Comparison of ENCODE assay signal across 20 cellular contexts in the genomic region with DNA sequence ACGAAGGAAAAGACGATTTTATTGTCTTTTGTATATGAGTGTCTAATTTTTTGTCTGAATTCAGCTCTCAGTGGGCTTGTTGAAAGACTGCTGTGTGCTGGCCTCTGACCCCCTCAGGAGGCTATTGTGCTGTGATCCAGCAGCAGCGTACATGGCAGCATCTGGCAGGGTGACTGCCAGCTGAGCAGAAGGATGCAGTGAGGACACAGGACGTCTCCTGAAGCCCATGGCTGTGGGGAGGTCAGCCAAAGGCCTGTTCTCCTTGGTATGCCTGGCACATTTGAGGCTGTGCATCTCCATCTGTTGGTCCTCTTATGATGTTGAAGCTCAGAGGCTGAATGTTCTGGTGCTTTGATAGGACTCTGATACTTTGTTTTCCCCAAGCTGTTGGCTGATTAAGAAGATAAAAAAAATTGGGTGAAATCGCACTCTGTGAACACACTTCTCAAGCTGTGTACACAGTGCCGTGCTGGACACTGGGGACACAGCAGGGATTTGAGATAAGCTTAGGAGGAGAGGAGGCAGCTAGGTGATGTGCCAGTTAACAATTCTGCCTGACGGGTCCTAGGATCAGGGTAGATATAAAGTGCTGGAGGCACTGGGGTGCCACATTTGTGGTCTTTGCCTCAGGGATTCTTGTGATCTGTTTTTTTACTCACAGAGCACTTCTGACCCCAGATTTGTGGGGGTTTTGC. TPM values are rescaled to one million over a fixed set of nuclear protein-coding genes. Genes with fewer than 3 reads are reported as not detected.
A peak's percentile ranks its signal among the peaks of the same experiment; 100 is the strongest.
DNase-seq lines count a peak whose midpoint lies in the region; ATAC-seq and TF ChIP-seq lines count a peak whose summit lies in the region.
"Had no signal": no experiment of that assay in that cellular context is flagged by ENCODE, and none has a peak within 500 bp of the region (broad histone marks: within the 10 kb centered on the region; RNA-seq: fewer than 3 reads in every experiment).

No MANE protein-coding gene starts in this region.

- H3K27me3 ChIP-seq in esophagus squamous epithelium (no peaks in the 10 kb centered on the region), trophoblast cell (ENCODE audit: insufficient read depth, low read length) (no peaks in the 10 kb centered on the region)
- H3K27me3 ChIP-seq: MG63, upper lobe of left lung had no signal

- H4K12ac ChIP-seq in trophoblast cell (ENCODE audit: low read depth, low read length) = no peak overlapping the region

- no peak overlapping the region for H2AK5ac ChIP-seq in trophoblast cell (ENCODE audit: low read length)

- H3K4me3 Mint-ChIP-seq in T-helper 17 cell (no peak overlapping the region), progenitor cell of endocrine pancreas (ENCODE audit: low read depth) (no peak overlapping the region)
- H3K4me3 Mint-ChIP-seq: activated CD4-positive, alpha-beta T cell treated with anti-CD3 and anti-CD28 coated beads for 36 hours; CD8-positive, alpha-beta memory T cell; GM23338 had no signal

- H3K9me3 ChIP-seq in T-helper 17 cell (ENCODE audit: control insufficient read depth, low read length, poor library complexity, severe bottlenecking) = no peaks in the 10 kb centered on the region
- H3K9me3 ChIP-seq in esophagus squamous epithelium = no peaks in the 10 kb centered on the region
- no peaks in the 10 kb centered on the region for H3K9me3 ChIP-seq in trophoblast cell (ENCODE audit: insufficient read depth, low read depth, low read length)
- H3K9me3 ChIP-seq: MG63, upper lobe of left lung had no signal

- H3K36me3 ChIP-seq in esophagus squamous epithelium (peaks cover 19 to 98% (median 38%) of the 10 kb centered on the region in 3 donors), trophoblast cell (ENCODE audit: control insufficient read depth in 1 of 2, insufficient read depth in 2 of 2, low read length in 2 of 2) (peaks cover 15 to 28% of the 10 kb centered on the region in 2 experiments)

- no peak overlapping the region for H3K4me2 ChIP-seq in trophoblast cell (ENCODE audit: low read length)
- H3K4me2 ChIP-seq: GM23338 had no signal

- H3K79me2 ChIP-seq in trophoblast cell (ENCODE audit: control insufficient read depth, insufficient read depth, low read length, poor library complexity) = no peaks in the 10 kb centered on the region

- no peak overlapping the region for H4K8ac ChIP-seq in trophoblast cell (ENCODE audit: low read depth, low read length)

- H3K27ac Mint-ChIP-seq in T-helper 17 cell (peak overlapping the region; percentile 8), progenitor cell of endocrine pancreas (peak overlapping the region; percentile 11)
- H3K27ac Mint-ChIP-seq: activated CD4-positive, alpha-beta T cell treated with anti-CD3 and anti-CD28 coated beads for 36 hours; GM23338 had no signal

- H4K91ac ChIP-seq in trophoblast cell (ENCODE audit: low read depth, low read length) = no peak overlapping the region

- no peak overlapping the region for H3K9ac ChIP-seq in trophoblast cell (ENCODE audit: low read length)
- H3K9ac ChIP-seq: parathyroid adenoma had no signal

- H2BK5ac ChIP-seq in trophoblast cell (ENCODE audit: low read depth, low read length, poor library complexity) = no peak overlapping the region

- H3K27me3 Mint-ChIP-seq in T-helper 17 cell (no peaks in the 10 kb centered on the region), progenitor cell of endocrine pancreas (no peaks in the 10 kb centered on the region)
- H3K27me3 Mint-ChIP-seq: activated CD4-positive, alpha-beta T cell treated with anti-CD3 and anti-CD28 coated beads for 36 hours had no signal

- H3K36me3 Mint-ChIP-seq in T-helper 17 cell (ENCODE audit: low read depth) = peaks cover 5% of the 10 kb centered on the region
- peaks cover 18% of the 10 kb centered on the region for H3K36me3 Mint-ChIP-seq in progenitor cell of endocrine pancreas (ENCODE audit: insufficient read depth)

- no peak overlapping the region for H2BK12ac ChIP-seq in trophoblast cell (ENCODE audit: low read length)

- no peaks in the 10 kb centered on the region for H3K79me1 ChIP-seq in trophoblast cell (ENCODE audit: low read length)

- TF ChIP-seq POLR2A in esophagus squamous epithelium (IDR thresholded peaks at IDR 0.05) = no peak

- H3K27ac ChIP-seq in esophagus squamous epithelium = peak overlapping the region in 3 of 4 donors; percentile 8 to 55 (median 37)
- H3K27ac ChIP-seq in trophoblast cell (ENCODE audit: low read depth, low read length) = no peak overlapping the region
- H3K27ac ChIP-seq: epithelial cell of prostate, parathyroid adenoma, upper lobe of left lung had no signal

- H3K4me1 ChIP-seq in esophagus squamous epithelium (peaks cover 0 to 28% (median 4%) of the 10 kb centered on the region in 3 donors), trophoblast cell (ENCODE audit: control insufficient read depth in 1 of 2, insufficient read depth in 2 of 2, low read length in 2 of 2) (peaks cover 2 to 4% of the 10 kb centered on the region in 2 experiments)
- H3K4me1 ChIP-seq: parathyroid adenoma, upper lobe of left lung had no signal

- TF ChIP-seq CTCF in esophagus squamous epithelium (IDR thresholded peaks at IDR 0.05) (no peak), progenitor cell of endocrine pancreas (IDR thresholded peaks at IDR 0.05; ENCODE audit: unreplicated experiment) (no peak)

- WGBS in esophagus squamous epithelium, 2 donors = 75 to 78% methylated on average over 6 to 7 of the region's 7 CpGs
- no CpG with 5 or more reads among the region's 7 CpGs for whole genome bisulfite sequencing in trophoblast cell (ENCODE audit: extremely low coverage, insufficient coverage, insufficient read length)

- no peak overlapping the region for H3K4ac ChIP-seq in trophoblast cell (ENCODE audit: low read depth, low read length)

- H3K9me3 Mint-ChIP-seq in progenitor cell of endocrine pancreas (ENCODE audit: low read depth) = no peaks in the 10 kb centered on the region
- H3K9me3 Mint-ChIP-seq: CD8-positive, alpha-beta memory T cell; GM23338 had no signal

- intact Hi-C loops in esophagus squamous epithelium (cut with DNase I) = no loop called here

- H3K18ac ChIP-seq in trophoblast cell (ENCODE audit: low read length) = no peak overlapping the region

- no peak overlapping the region for H3K23ac ChIP-seq in trophoblast cell (ENCODE audit: low read length)

- peaks cover 7% of the 10 kb centered on the region for H3K4me1 Mint-ChIP-seq in T-helper 17 cell
- H3K4me1 Mint-ChIP-seq in progenitor cell of endocrine pancreas (ENCODE audit: low read depth) = peaks cover 2% of the 10 kb centered on the region
- H3K4me1 Mint-ChIP-seq: activated CD4-positive, alpha-beta T cell treated with anti-CD3 and anti-CD28 coated beads for 36 hours had no signal

- no peak overlapping the region for H3K4me3 ChIP-seq in esophagus squamous epithelium
- H3K4me3 ChIP-seq in trophoblast cell (ENCODE audit: low read depth, low read length) = no peak overlapping the region
- H3K4me3 ChIP-seq: GM23338, MG63, upper lobe of left lung had no signal

- no peak overlapping the region for H2BK120ac ChIP-seq in trophoblast cell (ENCODE audit: insufficient read depth, low read length, poor library complexity)

- DNase-seq in C1 segment of cervical spinal cord (lab: John Stamatoyannopoulos, UW) = peak in 9 of 14 donors; percentile 7 to 32 (median 14)
- no peak for DNase-seq in T-helper 17 cell
- DNase-seq in esophagus squamous epithelium (lab: John Stamatoyannopoulos, UW) = no peak
- DNase-seq in progenitor cell of endocrine pancreas (ENCODE audit: low spot score, unreplicated experiment) = no peak
- no peak for DNase-seq in trophoblast cell
- DNase-seq in HCEC 1CT = no peak
- DNase-seq: activated CD4-positive, alpha-beta T cell treated with anti-CD3 and anti-CD28 coated beads for 36 hours; CD8-positive, alpha-beta memory T cell; cortex of kidney; DND-41; MG63; NCI-H187; NCI-H2227 treated with DMSO at 0.1 percent for 48 hours; RPMI8226; upper lobe of left lung had no signal

- H3K14ac ChIP-seq in trophoblast cell (ENCODE audit: low read length) = no peak overlapping the region

- no peak for ATAC-seq in T-helper 17 cell
- ATAC-seq in GM18861 (IDR thresholded peaks at IDR 0.05; ENCODE audit: unreplicated experiment) = no peak
- no peak for ATAC-seq in HG03139 (IDR thresholded peaks at IDR 0.05; ENCODE audit: unreplicated experiment)
- ATAC-seq: activated CD4-positive, alpha-beta T cell treated with anti-CD3 and anti-CD28 coated beads for 36 hours; GM23338 had no signal

- no peak overlapping the region for H2AFZ ChIP-seq in trophoblast cell (ENCODE audit: insufficient read depth, low read length, poor library complexity)
- H2AFZ ChIP-seq: GM23338, parathyroid adenoma had no signal

RNA-seq across cellular contexts. Expression of a gene that starts 37.5 kb away (rescaled TPM):
- total RNA-seq in T-helper 17 cell (10 to 100 TPM; 12.2 to 13.7 TPM), esophagus squamous epithelium (10 to 100 TPM in 2 of 4 donors, 1 to 10 TPM in 2; 1.8 to 17.1 (median 7.0) TPM), progenitor cell of endocrine pancreas (2.8 and 2.9 TPM in 2 replicates)
- 0.67 and 0.78 TPM in 2 replicates for polyA plus RNA-seq in trophoblast cell (2013)

Comparison
In these comparisons a context has a peak if more than half of its experiments do, and no peak if none do; other contexts are left out.
1. DNase-seq: peak in C1 segment of cervical spinal cord (9 of 14); none in T-helper 17 cell (0 of 3), esophagus squamous epithelium (single experiment), progenitor cell of endocrine pancreas (single experiment), trophoblast cell (0 of 2) and HCEC 1CT (single experiment).